7 cellular contexts compared by ENCODE assay signal in the genomic region with DNA sequence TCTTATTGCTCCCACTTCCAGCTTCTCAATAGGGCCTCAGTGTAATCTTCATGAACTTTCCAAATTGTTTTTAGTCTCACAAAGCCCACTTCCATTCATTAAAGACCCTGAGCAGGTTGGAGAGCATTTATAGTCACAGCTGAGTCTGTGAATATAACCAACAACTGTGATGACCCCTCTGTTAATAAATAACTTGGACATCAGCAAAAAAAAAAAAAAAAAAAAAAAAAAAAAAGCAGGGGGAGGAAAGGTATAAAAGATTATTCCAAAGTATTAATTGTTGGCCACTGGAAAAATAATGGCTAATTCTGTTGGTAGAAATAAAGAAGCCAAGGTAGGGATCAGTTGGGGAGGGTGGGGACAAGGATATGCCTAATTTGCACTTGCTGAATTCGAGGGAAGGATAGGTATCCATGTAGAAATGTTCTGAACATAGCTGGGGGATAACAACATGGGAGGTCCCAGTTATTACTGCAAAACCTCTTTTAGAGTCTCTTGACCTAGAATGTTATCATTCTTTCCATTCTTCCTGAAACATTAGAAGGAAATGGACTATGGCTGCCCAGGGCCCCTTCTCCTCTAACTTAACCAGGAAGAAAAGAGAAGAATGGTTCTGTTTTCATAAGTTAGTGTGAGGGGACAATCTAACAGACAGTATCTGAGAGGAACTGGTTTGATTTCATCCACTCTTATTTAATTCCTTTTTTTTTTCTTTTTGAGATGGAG.
"Had no signal": no experiment of that assay in that cellular context is flagged by ENCODE, and none has a peak within 500 bp of the region (broad histone marks: within the 10 kb centered on the region; RNA-seq: fewer than 3 reads in every experiment).

No MANE protein-coding gene starts in this region.

- H3K4me3 ChIP-seq: tibial nerve had no signal

- H3K27me3 ChIP-seq: foreskin keratinocyte, tibial nerve had no signal

- H3K36me3 ChIP-seq: tibial nerve had no signal

- FAIRE-seq: bronchial epithelial cell had no signal

- H3K27me3 Mint-ChIP-seq: activated naive CD4-positive, alpha-beta T cell treated with anti-CD3 and anti-CD28 coated beads, Interleukin-2, amount 50 U/mL, for 24 hours had no signal

- DNase-seq: aorta, foreskin keratinocyte, head of caudate nucleus, mammary epithelial cell had no signal

- H3K9me3 Mint-ChIP-seq: activated naive CD4-positive, alpha-beta T cell treated with anti-CD3 and anti-CD28 coated beads, Interleukin-2, amount 50 U/mL, for 24 hours had no signal

- H3K4me1 ChIP-seq: foreskin keratinocyte had no signal

- H3K4me3 Mint-ChIP-seq: activated naive CD4-positive, alpha-beta T cell treated with anti-CD3 and anti-CD28 coated beads, Interleukin-2, amount 50 U/mL, for 24 hours had no signal

- H3K9me3 ChIP-seq: tibial nerve had no signal

- ATAC-seq: foreskin keratinocyte had no signal

- H3K27ac ChIP-seq: foreskin keratinocyte, tibial nerve had no signal
